ENCODE assay signal across 1 cellular context in the genomic region with DNA sequence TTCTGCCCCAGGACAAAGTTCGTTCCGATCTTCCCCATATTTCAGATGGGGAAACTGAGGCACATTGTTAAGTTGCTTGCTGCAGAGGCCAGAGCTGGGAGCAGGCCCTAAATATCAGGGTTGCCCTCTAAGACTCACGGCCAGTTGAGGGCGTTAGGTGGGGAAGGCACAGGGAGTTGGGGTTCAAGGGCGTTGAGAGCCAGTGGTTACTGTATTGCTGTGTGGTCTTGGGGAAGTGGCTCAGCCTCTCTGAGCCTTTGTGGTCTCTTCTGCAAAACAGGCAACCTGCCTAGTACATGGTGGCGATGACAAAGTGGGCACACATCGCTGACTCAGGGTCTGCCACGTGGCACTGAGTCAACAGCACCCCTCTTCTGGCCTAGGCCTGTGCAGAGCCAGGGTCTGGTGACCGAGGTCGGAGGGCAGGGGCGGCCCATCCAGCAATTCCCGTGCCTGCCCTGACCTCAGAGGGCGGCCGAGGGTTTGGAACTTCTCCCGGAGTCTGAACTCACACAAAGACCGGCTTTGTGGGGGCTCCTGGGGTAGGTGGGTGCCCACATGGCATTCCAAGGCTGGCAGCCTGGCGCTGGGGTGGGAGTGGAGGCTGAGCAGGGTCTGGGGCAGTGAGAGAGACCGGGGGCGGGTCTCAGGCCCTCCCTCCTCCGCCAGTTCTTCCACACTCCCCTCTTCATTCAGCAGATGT.
TF ChIP-seq lines count a peak whose summit lies in the region.

No MANE protein-coding gene starts in this region.

TF ChIP-seq in K562, 482 proteins besides CTCF, POLR2A, EP300 and RAD21 (continues in another document):
- TF ChIP-seq, protein P1, sequence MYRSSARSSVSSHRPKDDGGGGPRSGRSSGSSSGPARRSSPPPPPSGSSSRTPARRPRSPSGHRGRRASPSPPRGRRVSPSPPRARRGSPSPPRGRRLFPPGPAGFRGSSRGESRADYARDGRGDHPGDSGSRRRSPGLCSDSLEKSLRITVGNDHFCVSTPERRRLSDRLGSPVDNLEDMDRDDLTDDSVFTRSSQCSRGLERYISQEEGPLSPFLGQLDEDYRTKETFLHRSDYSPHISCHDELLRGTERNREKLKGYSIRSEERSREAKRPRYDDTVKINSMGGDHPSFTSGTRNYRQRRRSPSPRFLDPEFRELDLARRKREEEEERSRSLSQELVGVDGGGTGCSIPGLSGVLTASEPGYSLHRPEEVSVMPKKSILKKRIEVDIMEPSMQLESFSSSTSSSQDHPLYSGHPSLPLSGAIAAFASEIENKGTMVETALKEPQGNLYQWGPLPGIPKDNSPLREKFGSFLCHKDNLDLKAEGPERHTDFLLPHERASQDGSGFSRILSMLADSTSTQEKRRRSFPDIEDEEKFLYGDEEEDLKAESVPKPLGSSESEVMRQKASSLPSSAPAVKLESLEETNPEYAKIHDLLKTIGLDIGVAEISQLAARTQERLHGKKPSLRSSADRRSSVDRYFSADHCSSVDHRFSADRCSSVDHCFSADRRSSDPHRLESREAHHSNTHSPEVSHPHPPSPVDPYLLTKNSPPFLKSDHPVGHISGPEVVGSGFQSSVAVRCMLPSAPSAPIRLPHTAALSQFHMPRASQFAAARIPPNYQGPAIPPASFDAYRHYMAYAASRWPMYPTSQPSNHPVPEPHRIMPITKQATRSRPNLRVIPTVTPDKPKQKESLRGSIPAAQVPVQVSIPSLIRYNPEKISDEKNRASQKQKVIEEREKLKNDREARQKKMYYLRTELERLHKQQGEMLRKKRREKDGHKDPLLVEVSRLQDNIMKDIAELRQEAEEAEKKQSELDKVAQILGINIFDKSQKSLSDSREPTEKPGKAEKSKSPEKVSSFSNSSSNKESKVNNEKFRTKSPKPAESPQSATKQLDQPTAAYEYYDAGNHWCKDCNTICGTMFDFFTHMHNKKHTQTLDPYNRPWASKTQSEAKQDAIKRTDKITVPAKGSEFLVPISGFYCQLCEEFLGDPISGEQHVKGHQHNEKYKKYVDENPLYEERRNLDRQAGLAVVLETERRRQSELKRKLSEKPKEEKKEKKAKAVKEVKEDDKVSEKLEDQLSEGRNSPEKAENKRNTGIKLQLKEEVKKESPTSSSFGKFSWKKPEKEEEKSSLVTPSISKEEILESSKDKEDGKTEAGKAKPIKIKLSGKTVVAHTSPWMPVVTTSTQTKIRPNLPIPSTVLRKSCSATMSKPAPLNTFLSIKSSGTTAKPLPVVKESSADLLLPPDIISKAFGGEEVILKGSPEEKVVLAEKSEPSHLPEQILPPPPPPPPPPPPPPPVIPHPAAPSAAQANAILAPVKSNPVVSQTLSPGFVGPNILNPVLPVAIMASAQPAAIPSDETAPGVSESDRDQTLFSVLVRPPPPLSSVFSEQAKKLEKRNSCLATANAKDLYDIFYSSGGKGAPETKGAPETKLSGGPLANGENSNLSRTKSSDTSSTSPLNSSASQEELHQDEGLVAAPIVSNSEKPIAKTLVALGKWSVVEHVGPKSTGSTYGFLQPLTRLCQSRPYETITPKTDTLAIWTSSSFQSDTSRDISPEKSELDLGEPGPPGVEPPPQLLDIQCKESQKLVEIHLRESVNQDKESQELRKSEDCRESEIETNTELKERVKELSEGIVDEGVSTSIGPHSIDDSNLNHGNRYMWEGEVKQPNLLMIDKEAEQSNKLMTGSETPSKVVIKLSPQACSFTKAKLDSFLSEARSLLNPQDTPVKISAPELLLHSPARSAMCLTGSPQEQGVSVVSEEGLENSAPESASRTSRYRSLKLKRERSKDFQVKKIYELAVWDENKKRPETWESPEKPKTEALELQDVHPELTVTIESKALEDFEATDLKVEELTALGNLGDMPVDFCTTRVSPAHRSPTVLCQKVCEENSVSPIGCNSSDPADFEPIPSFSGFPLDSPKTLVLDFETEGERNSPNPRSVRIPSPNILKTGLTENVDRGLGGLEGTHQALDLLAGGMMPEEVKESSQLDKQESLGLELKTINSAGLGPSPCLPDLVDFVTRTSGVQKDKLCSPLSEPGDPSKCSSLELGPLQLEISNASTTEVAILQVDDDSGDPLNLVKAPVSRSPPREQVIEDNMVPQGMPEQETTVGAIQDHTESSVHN (IDR thresholded peaks at IDR 0.05; ENCODE audit: borderline replicate concordance in 1 of 2, low read depth in 1 of 2) = no peak
- TF ChIP-seq RBFOX2 (IDR thresholded peaks at IDR 0.05; ENCODE audit: low read depth, low read length) = 0 out of 2 replicates have a peak, but pooled peaks have one; percentile 24
- no peak for TF ChIP-seq SMAD3 (CRISPR knock-in tag; conservative IDR thresholded peaks at IDR 0.05)
- peak; percentile 89 for TF ChIP-seq ZFP36 (IDR thresholded peaks at IDR 0.05; ENCODE audit: low read depth, low read length, partially characterized antibody)
- TF ChIP-seq ZNF444 (CRISPR knock-in tag; IDR thresholded peaks at IDR 0.05) = no peak
- TF ChIP-seq, protein P2, sequence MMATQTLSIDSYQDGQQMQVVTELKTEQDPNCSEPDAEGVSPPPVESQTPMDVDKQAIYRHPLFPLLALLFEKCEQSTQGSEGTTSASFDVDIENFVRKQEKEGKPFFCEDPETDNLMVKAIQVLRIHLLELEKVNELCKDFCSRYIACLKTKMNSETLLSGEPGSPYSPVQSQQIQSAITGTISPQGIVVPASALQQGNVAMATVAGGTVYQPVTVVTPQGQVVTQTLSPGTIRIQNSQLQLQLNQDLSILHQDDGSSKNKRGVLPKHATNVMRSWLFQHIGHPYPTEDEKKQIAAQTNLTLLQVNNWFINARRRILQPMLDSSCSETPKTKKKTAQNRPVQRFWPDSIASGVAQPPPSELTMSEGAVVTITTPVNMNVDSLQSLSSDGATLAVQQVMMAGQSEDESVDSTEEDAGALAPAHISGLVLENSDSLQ (IDR thresholded peaks at IDR 0.05) = no peak
- TF ChIP-seq ZNF584 (CRISPR knock-in tag; IDR thresholded peaks at IDR 0.05; ENCODE audit: low read depth) = no peak
- 0 out of 2 replicates have a peak, but pooled peaks have one; percentile 56 for TF ChIP-seq SMARCA5 (IDR thresholded peaks at IDR 0.05)
- no peak for TF ChIP-seq TEAD4 (IDR thresholded peaks at IDR 0.05; ENCODE audit: low read length)
- no peak for TF ChIP-seq TEAD4 (CRISPR knock-in tag; IDR thresholded peaks at IDR 0.05; ENCODE audit: borderline replicate concordance)
- peak; percentile 97 for TF ChIP-seq BCOR (IDR thresholded peaks at IDR 0.05)
- TF ChIP-seq PML (IDR thresholded peaks at IDR 0.05; ENCODE audit: low read length) = no peak
- no peak for TF ChIP-seq SRSF7 (optimal IDR thresholded peaks at IDR 0.05; ENCODE audit: low read depth, low read length)
- no peak for TF ChIP-seq RBM22 (IDR thresholded peaks at IDR 0.05; ENCODE audit: low read depth, low read length, poor library complexity, severe bottlenecking)
- TF ChIP-seq LARP7 (IDR thresholded peaks at IDR 0.05) = no peak
- no peak for TF ChIP-seq FOXJ2 (tag; IDR thresholded peaks at IDR 0.05)
- no peak for TF ChIP-seq STAT5B (CRISPR knock-in tag; IDR thresholded peaks at IDR 0.05)
- TF ChIP-seq ADNP (tag; IDR thresholded peaks at IDR 0.05) = peak; percentile 74
- no peak for TF ChIP-seq ZNF696 (CRISPR knock-in tag; conservative IDR thresholded peaks at IDR 0.05)
- TF ChIP-seq BRF1 (IDR thresholded peaks at IDR 0.05; ENCODE audit: borderline replicate concordance, extremely low read depth, insufficient read length) = no peak
- no peak for TF ChIP-seq RBM17 (IDR thresholded peaks at IDR 0.05; ENCODE audit: borderline replicate concordance, low read depth, low read length)
- TF ChIP-seq, protein P3, sequence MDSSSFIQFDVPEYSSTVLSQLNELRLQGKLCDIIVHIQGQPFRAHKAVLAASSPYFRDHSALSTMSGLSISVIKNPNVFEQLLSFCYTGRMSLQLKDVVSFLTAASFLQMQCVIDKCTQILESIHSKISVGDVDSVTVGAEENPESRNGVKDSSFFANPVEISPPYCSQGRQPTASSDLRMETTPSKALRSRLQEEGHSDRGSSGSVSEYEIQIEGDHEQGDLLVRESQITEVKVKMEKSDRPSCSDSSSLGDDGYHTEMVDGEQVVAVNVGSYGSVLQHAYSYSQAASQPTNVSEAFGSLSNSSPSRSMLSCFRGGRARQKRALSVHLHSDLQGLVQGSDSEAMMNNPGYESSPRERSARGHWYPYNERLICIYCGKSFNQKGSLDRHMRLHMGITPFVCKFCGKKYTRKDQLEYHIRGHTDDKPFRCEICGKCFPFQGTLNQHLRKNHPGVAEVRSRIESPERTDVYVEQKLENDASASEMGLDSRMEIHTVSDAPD (CRISPR knock-in tag; IDR thresholded peaks at IDR 0.05) = no peak
- TF ChIP-seq BDP1 (IDR thresholded peaks at IDR 0.05; ENCODE audit: insufficient read depth, insufficient read length) = no peak
- TF ChIP-seq THRAP3 (IDR thresholded peaks at IDR 0.05; ENCODE audit: borderline replicate concordance) = no peak
- no peak for TF ChIP-seq SUPT5H (IDR thresholded peaks at IDR 0.05)
- TF ChIP-seq POLR2G (IDR thresholded peaks at IDR 0.05; ENCODE audit: low read depth, low read length) = 0 out of 2 replicates have a peak, but pooled peaks have one; percentile 35
- TF ChIP-seq, protein P4, sequence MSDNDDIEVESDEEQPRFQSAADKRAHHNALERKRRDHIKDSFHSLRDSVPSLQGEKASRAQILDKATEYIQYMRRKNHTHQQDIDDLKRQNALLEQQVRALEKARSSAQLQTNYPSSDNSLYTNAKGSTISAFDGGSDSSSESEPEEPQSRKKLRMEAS (CRISPR knock-in tag; IDR thresholded peaks at IDR 0.05) = peak; percentile 49
- TF ChIP-seq PTBP1 (IDR thresholded peaks at IDR 0.05; ENCODE audit: low read depth, low read length) = peak; percentile 67; the same call in 1 of the 2 replicates
- no peak for TF ChIP-seq ZNF274 (IDR thresholded peaks at IDR 0.05; ENCODE audit: borderline replicate concordance, low read depth, low read length)
- TF ChIP-seq, protein P5, sequence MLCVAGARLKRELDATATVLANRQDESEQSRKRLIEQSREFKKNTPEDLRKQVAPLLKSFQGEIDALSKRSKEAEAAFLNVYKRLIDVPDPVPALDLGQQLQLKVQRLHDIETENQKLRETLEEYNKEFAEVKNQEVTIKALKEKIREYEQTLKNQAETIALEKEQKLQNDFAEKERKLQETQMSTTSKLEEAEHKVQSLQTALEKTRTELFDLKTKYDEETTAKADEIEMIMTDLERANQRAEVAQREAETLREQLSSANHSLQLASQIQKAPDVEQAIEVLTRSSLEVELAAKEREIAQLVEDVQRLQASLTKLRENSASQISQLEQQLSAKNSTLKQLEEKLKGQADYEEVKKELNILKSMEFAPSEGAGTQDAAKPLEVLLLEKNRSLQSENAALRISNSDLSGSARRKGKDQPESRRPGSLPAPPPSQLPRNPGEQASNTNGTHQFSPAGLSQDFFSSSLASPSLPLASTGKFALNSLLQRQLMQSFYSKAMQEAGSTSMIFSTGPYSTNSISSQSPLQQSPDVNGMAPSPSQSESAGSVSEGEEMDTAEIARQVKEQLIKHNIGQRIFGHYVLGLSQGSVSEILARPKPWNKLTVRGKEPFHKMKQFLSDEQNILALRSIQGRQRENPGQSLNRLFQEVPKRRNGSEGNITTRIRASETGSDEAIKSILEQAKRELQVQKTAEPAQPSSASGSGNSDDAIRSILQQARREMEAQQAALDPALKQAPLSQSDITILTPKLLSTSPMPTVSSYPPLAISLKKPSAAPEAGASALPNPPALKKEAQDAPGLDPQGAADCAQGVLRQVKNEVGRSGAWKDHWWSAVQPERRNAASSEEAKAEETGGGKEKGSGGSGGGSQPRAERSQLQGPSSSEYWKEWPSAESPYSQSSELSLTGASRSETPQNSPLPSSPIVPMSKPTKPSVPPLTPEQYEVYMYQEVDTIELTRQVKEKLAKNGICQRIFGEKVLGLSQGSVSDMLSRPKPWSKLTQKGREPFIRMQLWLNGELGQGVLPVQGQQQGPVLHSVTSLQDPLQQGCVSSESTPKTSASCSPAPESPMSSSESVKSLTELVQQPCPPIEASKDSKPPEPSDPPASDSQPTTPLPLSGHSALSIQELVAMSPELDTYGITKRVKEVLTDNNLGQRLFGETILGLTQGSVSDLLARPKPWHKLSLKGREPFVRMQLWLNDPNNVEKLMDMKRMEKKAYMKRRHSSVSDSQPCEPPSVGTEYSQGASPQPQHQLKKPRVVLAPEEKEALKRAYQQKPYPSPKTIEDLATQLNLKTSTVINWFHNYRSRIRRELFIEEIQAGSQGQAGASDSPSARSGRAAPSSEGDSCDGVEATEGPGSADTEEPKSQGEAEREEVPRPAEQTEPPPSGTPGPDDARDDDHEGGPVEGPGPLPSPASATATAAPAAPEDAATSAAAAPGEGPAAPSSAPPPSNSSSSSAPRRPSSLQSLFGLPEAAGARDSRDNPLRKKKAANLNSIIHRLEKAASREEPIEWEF (CRISPR knock-in tag; IDR thresholded peaks at IDR 0.05) = no peak
- TF ChIP-seq RBM25 (IDR thresholded peaks at IDR 0.05; ENCODE audit: low read depth, low read length, severe bottlenecking) = peak; percentile 80
- TF ChIP-seq, protein P6, sequence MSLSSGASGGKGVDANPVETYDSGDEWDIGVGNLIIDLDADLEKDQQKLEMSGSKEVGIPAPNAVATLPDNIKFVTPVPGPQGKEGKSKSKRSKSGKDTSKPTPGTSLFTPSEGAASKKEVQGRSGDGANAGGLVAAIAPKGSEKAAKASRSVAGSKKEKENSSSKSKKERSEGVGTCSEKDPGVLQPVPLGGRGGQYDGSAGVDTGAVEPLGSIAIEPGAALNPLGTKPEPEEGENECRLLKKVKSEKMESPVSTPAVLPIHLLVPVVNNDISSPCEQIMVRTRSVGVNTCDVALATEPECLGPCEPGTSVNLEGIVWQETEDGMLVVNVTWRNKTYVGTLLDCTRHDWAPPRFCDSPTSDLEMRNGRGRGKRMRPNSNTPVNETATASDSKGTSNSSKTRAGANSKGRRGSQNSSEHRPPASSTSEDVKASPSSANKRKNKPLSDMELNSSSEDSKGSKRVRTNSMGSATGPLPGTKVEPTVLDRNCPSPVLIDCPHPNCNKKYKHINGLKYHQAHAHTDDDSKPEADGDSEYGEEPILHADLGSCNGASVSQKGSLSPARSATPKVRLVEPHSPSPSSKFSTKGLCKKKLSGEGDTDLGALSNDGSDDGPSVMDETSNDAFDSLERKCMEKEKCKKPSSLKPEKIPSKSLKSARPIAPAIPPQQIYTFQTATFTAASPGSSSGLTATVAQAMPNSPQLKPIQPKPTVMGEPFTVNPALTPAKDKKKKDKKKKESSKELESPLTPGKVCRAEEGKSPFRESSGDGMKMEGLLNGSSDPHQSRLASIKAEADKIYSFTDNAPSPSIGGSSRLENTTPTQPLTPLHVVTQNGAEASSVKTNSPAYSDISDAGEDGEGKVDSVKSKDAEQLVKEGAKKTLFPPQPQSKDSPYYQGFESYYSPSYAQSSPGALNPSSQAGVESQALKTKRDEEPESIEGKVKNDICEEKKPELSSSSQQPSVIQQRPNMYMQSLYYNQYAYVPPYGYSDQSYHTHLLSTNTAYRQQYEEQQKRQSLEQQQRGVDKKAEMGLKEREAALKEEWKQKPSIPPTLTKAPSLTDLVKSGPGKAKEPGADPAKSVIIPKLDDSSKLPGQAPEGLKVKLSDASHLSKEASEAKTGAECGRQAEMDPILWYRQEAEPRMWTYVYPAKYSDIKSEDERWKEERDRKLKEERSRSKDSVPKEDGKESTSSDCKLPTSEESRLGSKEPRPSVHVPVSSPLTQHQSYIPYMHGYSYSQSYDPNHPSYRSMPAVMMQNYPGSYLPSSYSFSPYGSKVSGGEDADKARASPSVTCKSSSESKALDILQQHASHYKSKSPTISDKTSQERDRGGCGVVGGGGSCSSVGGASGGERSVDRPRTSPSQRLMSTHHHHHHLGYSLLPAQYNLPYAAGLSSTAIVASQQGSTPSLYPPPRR (CRISPR knock-in tag; IDR thresholded peaks at IDR 0.05; ENCODE audit: borderline replicate concordance) = no peak
